In the genomic region with DNA sequence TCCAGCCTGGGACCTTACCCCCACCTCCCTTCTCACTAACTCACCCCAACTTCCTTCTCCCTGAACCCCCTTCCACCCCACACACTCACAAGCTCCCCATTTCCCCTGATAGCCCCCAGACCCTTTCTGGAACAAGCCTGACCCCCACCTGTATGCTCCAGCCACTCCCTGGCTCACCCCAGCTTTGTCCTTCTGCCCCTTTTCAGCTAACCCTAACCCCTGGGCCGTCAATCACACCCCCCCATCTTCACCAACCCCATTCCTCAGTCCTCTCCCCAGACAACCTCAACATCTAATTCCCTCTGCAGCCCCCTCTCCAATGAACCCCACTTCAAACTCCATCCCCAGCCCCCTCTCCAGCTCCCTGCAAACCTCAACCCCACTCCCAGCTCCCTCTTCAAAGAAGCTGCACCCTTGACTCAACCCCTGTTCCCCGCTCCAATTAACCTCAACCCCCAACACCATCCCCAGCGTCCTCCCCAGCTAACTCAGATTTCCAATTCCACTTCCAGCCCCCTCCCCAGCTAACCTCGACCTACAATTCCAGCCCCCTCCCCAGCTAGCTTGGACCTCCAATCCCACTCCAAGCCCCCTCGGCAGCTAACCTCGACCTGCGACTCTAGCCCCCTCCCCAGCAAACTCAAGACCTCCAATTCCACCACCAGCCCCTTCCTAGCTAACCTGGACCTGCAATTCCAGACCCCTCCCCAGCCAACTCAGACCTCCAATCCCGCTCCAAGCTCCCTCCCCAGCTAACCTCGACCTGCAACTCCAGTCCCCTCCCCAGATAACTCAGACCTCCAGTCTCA, we compare ENCODE assay signal across 9 cellular contexts. TPM values are rescaled to one million over a fixed set of nuclear protein-coding genes. Genes with fewer than 3 reads are reported as not detected.
DNase-seq lines count a peak whose midpoint lies in the region; ATAC-seq and TF ChIP-seq lines count a peak whose summit lies in the region.
"Had no signal": no experiment of that assay in that cellular context is flagged by ENCODE, and none has a peak within 500 bp of the region (broad histone marks: within the 10 kb centered on the region; RNA-seq: fewer than 3 reads in every experiment).

No MANE protein-coding gene starts in this region.

- H3K36me3 Mint-ChIP-seq in T-helper 2 cell treated with Interferon-gamma antibody and Interleukin-4, amounts not matched to agents 5 μg/mL and 100 μg/mL, for 36 hours (ENCODE audit: low read depth): no peaks in the 10 kb centered on the region
- H3K36me3 Mint-ChIP-seq in activated CD8-positive, alpha-beta T cell treated with anti-CD3 and anti-CD28 coated beads, Interleukin-2, amount 10 ng/mL, durations not matched to agents 7 days and 5 days (ENCODE audit: low read depth): no peaks in the 10 kb centered on the region

- H3K27me3 ChIP-seq in liver (ENCODE audit: control insufficient read depth in 4 of 4, insufficient read depth in 4 of 4, low read length in 3 of 4): no peaks in the 10 kb centered on the region
- no peaks in the 10 kb centered on the region for H3K27me3 ChIP-seq in subcutaneous abdominal adipose tissue (ENCODE audit: control insufficient read depth in 5 of 5, insufficient read depth in 4 of 5, low read length in 5 of 5)

- no peak for ATAC-seq in activated CD8-positive, alpha-beta T cell treated with anti-CD3 and anti-CD28 coated beads, Interleukin-2, amount 10 ng/mL, durations not matched to agents 7 days and 5 days
- no peak for ATAC-seq in HG03460 (IDR thresholded peaks at IDR 0.05; ENCODE audit: unreplicated experiment)

- no peak for DNase-seq in T-helper 2 cell treated with Interferon-gamma antibody and Interleukin-4, amounts not matched to agents 5 μg/mL and 100 μg/mL, for 36 hours (ENCODE audit: low spot score)
- DNase-seq in T-helper 2 cell (no peak), islet precursor cell (no peak), NCI-H748 treated with DMSO at 0.1 percent for 48 hours (lab: John Stamatoyannopoulos, UW) (no peak)
- no peak for DNase-seq in activated CD8-positive, alpha-beta T cell treated with anti-CD3 and anti-CD28 coated beads, Interleukin-2, amount 10 ng/mL, durations not matched to agents 7 days and 5 days
- DNase-seq: NCI-H2107 had no signal

- H3K36me3 ChIP-seq in liver (ENCODE audit: control insufficient read depth in 4 of 4, insufficient read depth in 3 of 4, low read depth in 1 of 4, low read length in 3 of 4) (no peaks in the 10 kb centered on the region), subcutaneous abdominal adipose tissue (ENCODE audit: control insufficient read depth in 5 of 5, insufficient read depth in 5 of 5, low read length in 5 of 5) (no peaks in the 10 kb centered on the region)

- peaks cover 5% of the 10 kb centered on the region for H3K4me1 Mint-ChIP-seq in T-helper 2 cell treated with Interferon-gamma antibody and Interleukin-4, amounts not matched to agents 5 μg/mL and 100 μg/mL, for 36 hours (ENCODE audit: low read depth)
- H3K4me1 Mint-ChIP-seq in activated CD8-positive, alpha-beta T cell treated with anti-CD3 and anti-CD28 coated beads, Interleukin-2, amount 10 ng/mL, durations not matched to agents 7 days and 5 days (ENCODE audit: low read depth): peaks cover 12% of the 10 kb centered on the region

- H3K9ac ChIP-seq in liver (ENCODE audit: low read depth in 1 of 2, low read length in 2 of 2): no peak overlapping the region
- peak overlapping the region in 2 of 5 donors; percentile 35 to 71 for H3K9ac ChIP-seq in subcutaneous abdominal adipose tissue (ENCODE audit: low read length in 5 of 5)

- WGBS in liver: 19% methylated on average over 9 of the region's 9 CpGs

- peak overlapping the region; percentile 54 for H3K4me3 Mint-ChIP-seq in T-helper 2 cell treated with Interferon-gamma antibody and Interleukin-4, amounts not matched to agents 5 μg/mL and 100 μg/mL, for 36 hours
- H3K4me3 Mint-ChIP-seq in activated CD8-positive, alpha-beta T cell treated with anti-CD3 and anti-CD28 coated beads, Interleukin-2, amount 10 ng/mL, durations not matched to agents 7 days and 5 days: peak overlapping the region; percentile 15

- no peaks in the 10 kb centered on the region for H3K9me3 ChIP-seq in liver (ENCODE audit: control insufficient read depth in 4 of 4, low read length in 3 of 4)
- H3K9me3 ChIP-seq in subcutaneous abdominal adipose tissue (ENCODE audit: control insufficient read depth in 5 of 5, low read length in 5 of 5): no peaks in the 10 kb centered on the region

- CTCF ChIA-PET in activated CD8-positive, alpha-beta T cell treated with anti-CD3 and anti-CD28 coated beads, Interleukin-2, amount 10 ng/mL, durations not matched to agents 7 days and 5 days (lab: Charles Lee): interaction anchor here (0.6 to 1.1 kb wide), 3 partner anchors 53 to 90 kb away, joined by 3 to 4 read pairs (median 3); no protein-coding TSS in a partner anchor

- peaks cover 8% of the 10 kb centered on the region for H3K27me3 Mint-ChIP-seq in T-helper 2 cell treated with Interferon-gamma antibody and Interleukin-4, amounts not matched to agents 5 μg/mL and 100 μg/mL, for 36 hours (ENCODE audit: low read depth)
- peaks cover 4% of the 10 kb centered on the region for H3K27me3 Mint-ChIP-seq in activated CD8-positive, alpha-beta T cell treated with anti-CD3 and anti-CD28 coated beads, Interleukin-2, amount 10 ng/mL, durations not matched to agents 7 days and 5 days (ENCODE audit: low read depth)

- H3K27ac ChIP-seq in liver (ENCODE audit: low read depth in 1 of 2, low read length in 2 of 2): no peak overlapping the region
- H3K27ac ChIP-seq in subcutaneous abdominal adipose tissue (ENCODE audit: low read depth, low read length): no peak overlapping the region

- no peaks in the 10 kb centered on the region for H3K9me3 Mint-ChIP-seq in T-helper 2 cell treated with Interferon-gamma antibody and Interleukin-4, amounts not matched to agents 5 μg/mL and 100 μg/mL, for 36 hours
- H3K9me3 Mint-ChIP-seq in activated CD8-positive, alpha-beta T cell treated with anti-CD3 and anti-CD28 coated beads, Interleukin-2, amount 10 ng/mL, durations not matched to agents 7 days and 5 days (ENCODE audit: insufficient read depth): no peaks in the 10 kb centered on the region

- TF ChIP-seq RAD21 in liver (IDR thresholded peaks at IDR 0.05): no peak

- peaks cover 2 to 7% (median 4%) of the 10 kb centered on the region in 4 donors for H3K4me1 ChIP-seq in liver (ENCODE audit: control insufficient read depth in 4 of 4, insufficient read depth in 4 of 4, low read length in 3 of 4)
- H3K4me1 ChIP-seq in subcutaneous abdominal adipose tissue (ENCODE audit: control insufficient read depth in 5 of 5, insufficient read depth in 5 of 5, low read length in 5 of 5): peaks cover 0 to 11% (median 10%) of the 10 kb centered on the region in 5 donors

- H3K27ac Mint-ChIP-seq in T-helper 2 cell treated with Interferon-gamma antibody and Interleukin-4, amounts not matched to agents 5 μg/mL and 100 μg/mL, for 36 hours: no peak overlapping the region
- H3K27ac Mint-ChIP-seq in activated CD8-positive, alpha-beta T cell treated with anti-CD3 and anti-CD28 coated beads, Interleukin-2, amount 10 ng/mL, durations not matched to agents 7 days and 5 days: no peak overlapping the region

- POLR2A ChIA-PET in activated CD8-positive, alpha-beta T cell treated with anti-CD3 and anti-CD28 coated beads, Interleukin-2, amount 10 ng/mL, durations not matched to agents 7 days and 5 days (lab: Charles Lee): no interaction called here

- TF ChIP-seq CTCF in liver (IDR thresholded peaks at IDR 0.05; ENCODE audit: low read depth, low read length, missing input control): no peak

- H3K4me3 ChIP-seq in liver (ENCODE audit: low read depth in 1 of 3, low read length in 3 of 3) (peak overlapping the region in 2 of 3 donors; percentile 68 to 87), subcutaneous abdominal adipose tissue (ENCODE audit: low read depth in 1 of 5, low read length in 5 of 5) (peak overlapping the region; percentile 39 to 67 (median 56))

TF ChIP-seq in liver, 16 proteins besides CTCF, POLR2A, EP300 and RAD21 (continues in another document):
- TF ChIP-seq YY1 (IDR thresholded peaks at IDR 0.05): no peak
- TF ChIP-seq, protein P1, sequence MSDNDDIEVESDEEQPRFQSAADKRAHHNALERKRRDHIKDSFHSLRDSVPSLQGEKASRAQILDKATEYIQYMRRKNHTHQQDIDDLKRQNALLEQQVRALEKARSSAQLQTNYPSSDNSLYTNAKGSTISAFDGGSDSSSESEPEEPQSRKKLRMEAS (IDR thresholded peaks at IDR 0.05): no peak
- no peak for TF ChIP-seq EGR1 (IDR thresholded peaks at IDR 0.05; ENCODE audit: low read depth in 2 of 2)
- no peak for TF ChIP-seq GABPA (IDR thresholded peaks at IDR 0.05 in 1 of 2, conservative IDR thresholded peaks at IDR 0.05 in 1 of 2)
- TF ChIP-seq HNF4G (IDR thresholded peaks at IDR 0.05): no peak
- TF ChIP-seq RXRA (IDR thresholded peaks at IDR 0.05): no peak
- no peak for TF ChIP-seq TAF1 (conservative IDR thresholded peaks at IDR 0.05)
- TF ChIP-seq FOXA2 (IDR thresholded peaks at IDR 0.05): no peak
- no peak for TF ChIP-seq JUND (IDR thresholded peaks at IDR 0.05)
- TF ChIP-seq HNF4A (conservative IDR thresholded peaks at IDR 0.05): no peak
- TF ChIP-seq FOXA1 (IDR thresholded peaks at IDR 0.05): no peak

RNA-seq across cellular contexts. Expression of a gene that starts 0.9 kb away (rescaled TPM):
- total RNA-seq in activated CD8-positive, alpha-beta T cell treated with anti-CD3 and anti-CD28 coated beads, Interleukin-2, amount 10 ng/mL, durations not matched to agents 7 days and 5 days: under 1 TPM; 0.08 to 0.13 TPM
- 1 to 10 TPM in 1 of 2 donors, under 1 TPM in 1; 0.75 to 1.1 TPM for total RNA-seq in liver
- polyA plus RNA-seq in liver: 1 to 10 TPM; 1.1 to 1.9 TPM

RNA-seq across cellular contexts. Expression of a gene that starts 19.6 kb away (rescaled TPM):
- total RNA-seq in activated CD8-positive, alpha-beta T cell treated with anti-CD3 and anti-CD28 coated beads, Interleukin-2, amount 10 ng/mL, durations not matched to agents 7 days and 5 days: not detected
- total RNA-seq in liver: under 1 TPM; 0.08 to 0.09 TPM
- polyA plus RNA-seq in liver: under 1 TPM in 1 of 2 donors, not detected in 1; 0.01 TPM

RNA-seq across cellular contexts. Expression of a gene that starts 38.3 kb away (rescaled TPM):
- 10 to 100 TPM; 28.1 to 38.2 TPM for total RNA-seq in activated CD8-positive, alpha-beta T cell treated with anti-CD3 and anti-CD28 coated beads, Interleukin-2, amount 10 ng/mL, durations not matched to agents 7 days and 5 days
- 10 to 100 TPM; 19.8 to 29.0 TPM for total RNA-seq in liver
- 10 to 100 TPM; 20.1 to 28.2 TPM for polyA plus RNA-seq in liver
